ENCODE assay signal across 21 cellular contexts in genomic region chr3:39485547-39485946, GRCh38. TPM values are rescaled to one million over a fixed set of nuclear protein-coding genes. Genes with fewer than 3 reads are reported as not detected.
"Had no signal": no experiment of that assay in that cellular context is flagged by ENCODE, and none has a peak within 500 bp of the region (broad histone marks: within the 10 kb centered on the region; RNA-seq: fewer than 3 reads in every experiment).

No MANE protein-coding gene starts in this region.

- H3K36me3 Mint-ChIP-seq: activated CD4-positive, alpha-beta memory T cell treated with anti-CD3 and anti-CD28 coated beads for 36 hours; activated CD8-positive, alpha-beta memory T cell treated with anti-CD3 and anti-CD28 coated beads, Interleukin-2, amount 10 ng/mL, durations not matched to agents 7 days and 5 days; memory B cell; naive thymus-derived CD8-positive, alpha-beta T cell; stimulated activated memory B cell treated with anti-CD40 and anti-IgM and Interleukin-4, amounts not matched to agents 10 μg/mL and 1 μg/mL and 100 μg/mL, for 72 hours had no signal

- H3K36me3 ChIP-seq: cardiac muscle cell, colonic mucosa, esophagus squamous epithelium had no signal

- H3K9me3 Mint-ChIP-seq: activated CD4-positive, alpha-beta memory T cell treated with anti-CD3 and anti-CD28 coated beads for 36 hours; activated naive CD4-positive, alpha-beta T cell treated with anti-CD3 and anti-CD28 coated beads for 36 hours; activated naive CD8-positive, alpha-beta T cell treated with anti-CD3 and anti-CD28 coated beads, Interleukin-2, amount 50 U/mL, for 24 hours; activated T-helper 2 cell treated with anti-CD3 and anti-CD28 coated beads, Interferon-gamma antibody, Interleukin-2, Interleukin-4, amounts not matched to agents 10 μg/mL and 5 μg/mL and 100 μg/mL, durations not matched to agents 14 hours and 24 hours and 36 hours; naive thymus-derived CD8-positive, alpha-beta T cell had no signal

- H3K27me3 Mint-ChIP-seq: activated naive CD8-positive, alpha-beta T cell treated with anti-CD3 and anti-CD28 coated beads, Interleukin-2, amount 50 U/mL, for 24 hours had no signal

- H3K27me3 ChIP-seq: cardiac muscle cell, colonic mucosa had no signal

- H3K4me1 ChIP-seq: colonic mucosa, esophagus squamous epithelium had no signal

- H3K27ac ChIP-seq: cardiac muscle cell, colonic mucosa, esophagus squamous epithelium, VCaP had no signal

- H3K27ac Mint-ChIP-seq: activated CD4-positive, alpha-beta memory T cell treated with anti-CD3 and anti-CD28 coated beads for 36 hours; activated CD4-positive, alpha-beta T cell treated with anti-CD3 and anti-CD28 coated beads for 36 hours; activated CD8-positive, alpha-beta memory T cell treated with anti-CD3 and anti-CD28 coated beads, Interleukin-2, amount 10 ng/mL, durations not matched to agents 7 days and 5 days; activated naive CD4-positive, alpha-beta T cell treated with anti-CD3 and anti-CD28 coated beads for 36 hours; activated naive CD8-positive, alpha-beta T cell treated with anti-CD3 and anti-CD28 coated beads, Interleukin-2, amount 50 U/mL, for 24 hours; activated T-helper 2 cell treated with anti-CD3 and anti-CD28 coated beads, Interferon-gamma antibody, Interleukin-2, Interleukin-4, amounts not matched to agents 10 μg/mL and 5 μg/mL and 100 μg/mL, durations not matched to agents 14 hours and 24 hours and 36 hours; memory B cell; naive thymus-derived CD8-positive, alpha-beta T cell; stimulated activated memory B cell treated with anti-CD40 and anti-IgM and Interleukin-4, amounts not matched to agents 10 μg/mL and 1 μg/mL and 100 μg/mL, for 72 hours had no signal

- H3K4me3 Mint-ChIP-seq: activated CD4-positive, alpha-beta memory T cell treated with anti-CD3 and anti-CD28 coated beads for 36 hours; activated CD4-positive, alpha-beta T cell treated with anti-CD3 and anti-CD28 coated beads for 36 hours; activated CD8-positive, alpha-beta memory T cell treated with anti-CD3 and anti-CD28 coated beads, Interleukin-2, amount 10 ng/mL, durations not matched to agents 7 days and 5 days; activated naive CD4-positive, alpha-beta T cell treated with anti-CD3 and anti-CD28 coated beads for 36 hours; activated naive CD8-positive, alpha-beta T cell treated with anti-CD3 and anti-CD28 coated beads, Interleukin-2, amount 50 U/mL, for 24 hours; memory B cell; naive thymus-derived CD8-positive, alpha-beta T cell; stimulated activated memory B cell treated with anti-CD40 and anti-IgM and Interleukin-4, amounts not matched to agents 10 μg/mL and 1 μg/mL and 100 μg/mL, for 72 hours had no signal

- DNase-seq: activated CD4-positive, alpha-beta memory T cell treated with anti-CD3 and anti-CD28 coated beads for 36 hours; activated CD4-positive, alpha-beta T cell treated with anti-CD3 and anti-CD28 coated beads for 36 hours; activated CD8-positive, alpha-beta memory T cell treated with anti-CD3 and anti-CD28 coated beads, Interleukin-2, amount 10 ng/mL, durations not matched to agents 7 days and 5 days; activated naive CD4-positive, alpha-beta T cell treated with anti-CD3 and anti-CD28 coated beads for 36 hours; activated naive CD8-positive, alpha-beta T cell treated with anti-CD3 and anti-CD28 coated beads, Interleukin-2, amount 50 U/mL, for 24 hours; activated T-cell treated with anti-CD3 and anti-CD28 coated beads, Interleukin-2, amount 50 U/mL, for 1 hour; colonic mucosa; effector CD4-positive, alpha-beta T cell; esophagus squamous epithelium; left ventricle myocardium superior; naive thymus-derived CD8-positive, alpha-beta T cell; retina; stimulated activated CD4-positive, alpha-beta T cell treated with anti-CD3 and anti-CD28 coated beads, Interleukin-2, amount 100 ng/mL, for 48 hours; trophoblast cell had no signal

- H3K4me1 Mint-ChIP-seq: activated CD4-positive, alpha-beta T cell treated with anti-CD3 and anti-CD28 coated beads for 36 hours; activated CD8-positive, alpha-beta memory T cell treated with anti-CD3 and anti-CD28 coated beads, Interleukin-2, amount 10 ng/mL, durations not matched to agents 7 days and 5 days; activated naive CD8-positive, alpha-beta T cell treated with anti-CD3 and anti-CD28 coated beads, Interleukin-2, amount 50 U/mL, for 24 hours; memory B cell; naive thymus-derived CD8-positive, alpha-beta T cell; stimulated activated memory B cell treated with anti-CD40 and anti-IgM and Interleukin-4, amounts not matched to agents 10 μg/mL and 1 μg/mL and 100 μg/mL, for 72 hours had no signal

- ATAC-seq: activated CD4-positive, alpha-beta T cell treated with anti-CD3 and anti-CD28 coated beads for 36 hours; activated CD8-positive, alpha-beta memory T cell treated with anti-CD3 and anti-CD28 coated beads, Interleukin-2, amount 10 ng/mL, durations not matched to agents 7 days and 5 days; activated naive CD8-positive, alpha-beta T cell treated with anti-CD3 and anti-CD28 coated beads, Interleukin-2, amount 50 U/mL, for 24 hours; left ventricle myocardium superior; naive thymus-derived CD8-positive, alpha-beta T cell; stimulated activated memory B cell treated with anti-CD40 and anti-IgM and Interleukin-4, amounts not matched to agents 10 μg/mL and 1 μg/mL and 100 μg/mL, for 72 hours had no signal

- H3K9me3 ChIP-seq: colonic mucosa, esophagus squamous epithelium had no signal

- H3K4me3 ChIP-seq: cardiac muscle cell, colonic mucosa, esophagus squamous epithelium had no signal

RNA-seq across cellular contexts. Expression of gene MOBP, which starts 18.1 kb away (rescaled TPM):
- total RNA-seq: activated CD4-positive, alpha-beta memory T cell treated with anti-CD3 and anti-CD28 coated beads for 36 hours; activated CD4-positive, alpha-beta T cell treated with anti-CD3 and anti-CD28 coated beads for 36 hours; activated CD8-positive, alpha-beta memory T cell treated with anti-CD3 and anti-CD28 coated beads, Interleukin-2, amount 10 ng/mL, durations not matched to agents 7 days and 5 days; activated naive CD4-positive, alpha-beta T cell treated with anti-CD3 and anti-CD28 coated beads for 36 hours; activated T-helper 2 cell treated with anti-CD3 and anti-CD28 coated beads, Interferon-gamma antibody, Interleukin-2, Interleukin-4, amounts not matched to agents 10 μg/mL and 5 μg/mL and 100 μg/mL, durations not matched to agents 14 hours and 24 hours and 36 hours; cardiac muscle cell; esophagus squamous epithelium; fibroblast of villous mesenchyme; left ventricle myocardium superior; naive thymus-derived CD8-positive, alpha-beta T cell; T-helper 1 cell treated with Interleukin-12 subunit alpha and Interleukin-12 subunit beta and Interleukin-4 antibody, amounts not matched to agents 30 ng/mL and 1 ng/mL, for 36 hours had no signal
- polyA plus RNA-seq: cardiac muscle cell; naive thymus-derived CD8-positive, alpha-beta T cell had no signal
